Comparison of ENCODE assay signal across 8 cellular contexts in the genomic region with DNA sequence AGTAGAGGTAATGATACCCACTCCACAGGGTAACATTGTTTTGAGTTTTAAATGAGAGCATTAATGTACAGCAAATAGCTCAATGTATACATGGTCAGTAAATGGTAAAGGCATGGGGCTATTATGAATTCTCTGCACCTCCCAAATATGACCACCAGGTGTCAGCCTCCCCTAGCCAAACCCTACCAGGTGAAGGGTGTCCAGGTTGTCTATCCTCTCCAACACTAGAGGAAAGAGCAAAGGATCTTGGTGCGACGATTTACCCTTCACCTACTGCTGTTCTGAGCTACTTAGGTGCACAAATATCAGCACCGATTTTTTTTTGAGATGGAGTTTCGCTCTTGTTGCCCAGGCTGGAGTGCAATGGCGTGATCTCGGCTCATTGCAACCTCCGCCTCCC. TPM values are rescaled to one million over a fixed set of nuclear protein-coding genes. Genes with fewer than 3 reads are reported as not detected.
DNase-seq lines count a peak whose midpoint lies in the region; ATAC-seq and TF ChIP-seq lines count a peak whose summit lies in the region.

No MANE protein-coding gene starts in this region.

- peak; percentile 58 for DNase-seq in COLO829 (ENCODE audit: low spot score)
- peak; percentile 66 for DNase-seq in NCI-H774 (lab: John Stamatoyannopoulos, UW)
- peak; percentile 77 for DNase-seq in activated CD8-positive, alpha-beta memory T cell treated with anti-CD3 and anti-CD28 coated beads for 24 hours
- DNase-seq in epithelial cell of esophagus (ENCODE audit: low read depth): peak; percentile 64
- peak; percentile 18 to 61 (median 52) for DNase-seq in naive thymus-derived CD4-positive, alpha-beta T cell
- peak; percentile 70 for DNase-seq in superior temporal gyrus (ENCODE audit: extremely low spot score)

- intact Hi-C loops in naive thymus-derived CD4-positive, alpha-beta T cell (cut with micrococcal nuclease): loop anchor here (1.0 to 5.0 kb wide), 9 partner anchors 51 to 378 kb away; no protein-coding TSS in a partner anchor

- no peak overlapping the region for H3K27ac Mint-ChIP-seq in naive thymus-derived CD4-positive, alpha-beta T cell

- H3K4me3 Mint-ChIP-seq in naive thymus-derived CD4-positive, alpha-beta T cell: no peak overlapping the region

- H3K9me3 Mint-ChIP-seq in naive thymus-derived CD4-positive, alpha-beta T cell: no peaks in the 10 kb centered on the region

- H3K9me3 ChIP-seq in naive thymus-derived CD4-positive, alpha-beta T cell (ENCODE audit: control insufficient read depth in 2 of 3, low read length in 3 of 3): no peaks in the 10 kb centered on the region

- ATAC-seq in GM19468 (IDR thresholded peaks at IDR 0.05; ENCODE audit: extremely low read depth, unreplicated experiment) (peak; percentile 76), HG03571 (IDR thresholded peaks at IDR 0.05; ENCODE audit: unreplicated experiment) (peak; percentile 74)
- ATAC-seq in naive thymus-derived CD4-positive, alpha-beta T cell: peak; percentile 95

- CTCF ChIA-PET in naive thymus-derived CD4-positive, alpha-beta T cell (lab: Charles Lee): interaction anchor here (0.6 to 1.2 kb wide), 6 partner anchors 50 to 1298 kb away, joined by 3 to 4 read pairs (median 3); no protein-coding TSS in a partner anchor

- no peak overlapping the region for H3K4me3 ChIP-seq in epithelial cell of esophagus (ENCODE audit: low read length)
- H3K4me3 ChIP-seq in naive thymus-derived CD4-positive, alpha-beta T cell (ENCODE audit: low read length): no peak overlapping the region

- H3K36me3 ChIP-seq in naive thymus-derived CD4-positive, alpha-beta T cell (ENCODE audit: control insufficient read depth in 2 of 3, insufficient read depth in 3 of 3, low read length in 3 of 3): no peaks in the 10 kb centered on the region

- peaks cover 0 to 5% (median 0%) of the 10 kb centered on the region in 5 donors for H3K27me3 Mint-ChIP-seq in naive thymus-derived CD4-positive, alpha-beta T cell

- POLR2A ChIA-PET in naive thymus-derived CD4-positive, alpha-beta T cell (lab: Charles Lee): no interaction called here

- H3K4me1 ChIP-seq in naive thymus-derived CD4-positive, alpha-beta T cell (ENCODE audit: control insufficient read depth in 2 of 2, insufficient read depth in 2 of 2, low read length in 2 of 2): no peaks in the 10 kb centered on the region

- H3K4me1 Mint-ChIP-seq in naive thymus-derived CD4-positive, alpha-beta T cell: no peaks in the 10 kb centered on the region

- no peaks in the 10 kb centered on the region for H3K27me3 ChIP-seq in naive thymus-derived CD4-positive, alpha-beta T cell (ENCODE audit: control insufficient read depth in 2 of 2, insufficient read depth in 2 of 2, low read length in 2 of 2)

- no peaks in the 10 kb centered on the region for H3K36me3 Mint-ChIP-seq in naive thymus-derived CD4-positive, alpha-beta T cell

- no peak overlapping the region for H3K27ac ChIP-seq in naive thymus-derived CD4-positive, alpha-beta T cell (ENCODE audit: low read depth, low read length)

- TF ChIP-seq CTCF in epithelial cell of esophagus (IDR thresholded peaks at IDR 0.05; ENCODE audit: insufficient read depth, low read depth, low read length, missing control alignments): peak; percentile 71

RNA-seq across cellular contexts. Expression of a gene that starts 26.5 kb away (rescaled TPM):
- total RNA-seq in naive thymus-derived CD4-positive, alpha-beta T cell: 10 to 100 TPM; 23.5 to 56.1 (median 49.3) TPM
- 1 to 10 TPM; 8.1 to 9.2 TPM for polyA plus RNA-seq in naive thymus-derived CD4-positive, alpha-beta T cell
